ENCODE assay signal across 9 cellular contexts in the genomic region with DNA sequence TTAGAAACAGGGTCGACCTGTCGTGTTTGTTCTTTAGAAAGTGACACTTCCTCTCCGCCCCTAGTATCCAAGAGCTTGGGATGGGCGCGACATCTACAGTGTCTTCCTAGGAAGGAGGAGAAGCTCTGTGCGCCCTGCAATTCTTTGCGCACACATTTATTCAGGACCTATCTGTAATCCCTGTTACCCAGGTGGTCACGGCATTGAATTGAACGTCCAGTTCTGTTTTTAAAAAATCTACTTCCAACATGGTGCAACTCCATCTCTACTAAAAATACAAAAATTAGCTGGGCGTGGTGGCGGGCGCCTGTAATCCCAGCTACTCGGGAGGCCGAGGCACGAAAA. TPM values are rescaled to one million over a fixed set of nuclear protein-coding genes. Genes with fewer than 3 reads are reported as not detected.
DNase-seq lines count a peak whose midpoint lies in the region; ATAC-seq and TF ChIP-seq lines count a peak whose summit lies in the region.
"Had no signal": no experiment of that assay in that cellular context is flagged by ENCODE, and none has a peak within 500 bp of the region (broad histone marks: within the 10 kb centered on the region; RNA-seq: fewer than 3 reads in every experiment).

No MANE protein-coding gene starts in this region.

- peaks cover 4% of the 10 kb centered on the region; the same call in 1 of the 2 replicates for H3K36me3 ChIP-seq in GM23338 (ENCODE audit: insufficient read depth)

- peak overlapping the region; percentile 98 for H3K4me2 ChIP-seq in GM23338

- peaks cover 6% of the 10 kb centered on the region; the same call in 1 of the 2 replicates for H3F3A ChIP-seq in GM23338 (replicated peaks; ENCODE audit: low read depth)

- peak overlapping the region; percentile 86 for H3K4me3 Mint-ChIP-seq in GM23338
- peak overlapping the region; percentile 17 for H3K4me3 Mint-ChIP-seq in activated T-helper 1 cell treated with anti-CD3 and anti-CD28 coated beads, Interleukin-12 subunit alpha, Interleukin-12 subunit beta, Interleukin-2, Interleukin-4 antibody, amounts not matched to agents 30 ng/mL and 10 ng/mL and 1 ng/mL, durations not matched to agents 14 hours and 24 hours and 36 hours

- no peaks in the 10 kb centered on the region; the same call in 1 of the 2 replicates for H4K20me1 ChIP-seq in GM23338 (replicated peaks; ENCODE audit: insufficient read depth)

- intact Hi-C loops in activated T-helper 1 cell treated with anti-CD3 and anti-CD28 coated beads, Interleukin-12 subunit alpha, Interleukin-12 subunit beta, Interleukin-2, Interleukin-4 antibody, amounts not matched to agents 30 ng/mL and 10 ng/mL and 1 ng/mL, durations not matched to agents 14 hours and 24 hours and 36 hours (cut with micrococcal nuclease), result no loop called here

- no peak for TF ChIP-seq CTCF in GM23338 (conservative IDR thresholded peaks at IDR 0.05; ENCODE audit: low read depth in 2 of 2)

- peak overlapping the region; percentile 94 for H2AFZ ChIP-seq in GM23338

- H3K27ac Mint-ChIP-seq in GM23338, result no peak overlapping the region
- no peak overlapping the region for H3K27ac Mint-ChIP-seq in activated T-helper 1 cell treated with anti-CD3 and anti-CD28 coated beads, Interleukin-12 subunit alpha, Interleukin-12 subunit beta, Interleukin-2, Interleukin-4 antibody, amounts not matched to agents 30 ng/mL and 10 ng/mL and 1 ng/mL, durations not matched to agents 14 hours and 24 hours and 36 hours
- H3K27ac Mint-ChIP-seq: dendritic cell treated with granulocyte-macrophage colony-stimulating factor and Interleukin-4, amounts not matched to agents 40 ng/mL and 50 ng/mL, for 4 days had no signal

- peaks cover 75% of the 10 kb centered on the region for H3K27me3 ChIP-seq in GM23338 (ENCODE audit: insufficient read depth)

- H3K4me3 ChIP-seq in GM23338 (peak overlapping the region; percentile 92), iPS-11a (ENCODE audit: low read depth, low read length) (peak overlapping the region; percentile 65), skeletal muscle cell (ENCODE audit: low read depth, low read length) (peak overlapping the region; percentile 93)

- peaks cover 4% of the 10 kb centered on the region; the same call in 2 of the 3 replicates for H3K9me3 Mint-ChIP-seq in GM23338
- H3K9me3 Mint-ChIP-seq in activated T-helper 1 cell treated with anti-CD3 and anti-CD28 coated beads, Interleukin-12 subunit alpha, Interleukin-12 subunit beta, Interleukin-2, Interleukin-4 antibody, amounts not matched to agents 30 ng/mL and 10 ng/mL and 1 ng/mL, durations not matched to agents 14 hours and 24 hours and 36 hours, result no peaks in the 10 kb centered on the region
- H3K9me3 Mint-ChIP-seq: dendritic cell treated with granulocyte-macrophage colony-stimulating factor and Interleukin-4, amounts not matched to agents 40 ng/mL and 50 ng/mL, for 4 days had no signal

- peak; percentile 57 for DNase-seq in GM23338 (ENCODE audit: low spot score)
- DNase-seq in activated T-helper 1 cell treated with anti-CD3 and anti-CD28 coated beads, Interleukin-12 subunit alpha, Interleukin-12 subunit beta, Interleukin-2, Interleukin-4 antibody, amounts not matched to agents 30 ng/mL and 10 ng/mL and 1 ng/mL, durations not matched to agents 14 hours and 24 hours and 36 hours (ENCODE audit: low spot score), result no peak
- no peak for DNase-seq in skeletal muscle cell (ENCODE audit: low read depth)
- DNase-seq in substantia nigra (lab: John Stamatoyannopoulos, UW), result no peak
- DNase-seq in EL, result no peak
- DNase-seq in KBM-7, result no peak

- peaks cover 20% of the 10 kb centered on the region; the same call in 1 of the 2 replicates for H3K4me1 ChIP-seq in GM23338 (ENCODE audit: insufficient read depth)

- no peaks in the 10 kb centered on the region; the same call in 2 of the 3 replicates for H3K36me3 Mint-ChIP-seq in GM23338 (ENCODE audit: low read depth)
- no peaks in the 10 kb centered on the region for H3K36me3 Mint-ChIP-seq in activated T-helper 1 cell treated with anti-CD3 and anti-CD28 coated beads, Interleukin-12 subunit alpha, Interleukin-12 subunit beta, Interleukin-2, Interleukin-4 antibody, amounts not matched to agents 30 ng/mL and 10 ng/mL and 1 ng/mL, durations not matched to agents 14 hours and 24 hours and 36 hours (ENCODE audit: low read depth)

- H3K79me2 ChIP-seq in GM23338 (replicated peaks; ENCODE audit: insufficient read depth), result no peaks in the 10 kb centered on the region

- ATAC-seq in GM23338 (peak; percentile 4), GM18498 (IDR thresholded peaks at IDR 0.05; ENCODE audit: unreplicated experiment) (no peak)

- H3K4me1 Mint-ChIP-seq in GM23338, result peaks cover 21% of the 10 kb centered on the region
- H3K4me1 Mint-ChIP-seq in activated T-helper 1 cell treated with anti-CD3 and anti-CD28 coated beads, Interleukin-12 subunit alpha, Interleukin-12 subunit beta, Interleukin-2, Interleukin-4 antibody, amounts not matched to agents 30 ng/mL and 10 ng/mL and 1 ng/mL, durations not matched to agents 14 hours and 24 hours and 36 hours (ENCODE audit: low read depth), result no peaks in the 10 kb centered on the region

- H3K9me2 ChIP-seq in GM23338 (ENCODE audit: insufficient read depth), result no peaks in the 10 kb centered on the region

- in situ Hi-C loops in KBM-7 (cut with MboI; ENCODE audit: low pct_unique_long_range_greater_than_20kb, low sequenced_read_pairs), result no loop called here

- no peak overlapping the region for H3K27ac ChIP-seq in GM23338 (ENCODE audit: low read depth)
- no peak overlapping the region for H3K27ac ChIP-seq in substantia nigra (ENCODE audit: low read depth, low read length, poor library complexity, severe bottlenecking)

- H3K27me3 Mint-ChIP-seq in GM23338 (ENCODE audit: insufficient read depth, low read depth, poor library complexity), result peaks cover 67% of the 10 kb centered on the region
- H3K27me3 Mint-ChIP-seq in activated T-helper 1 cell treated with anti-CD3 and anti-CD28 coated beads, Interleukin-12 subunit alpha, Interleukin-12 subunit beta, Interleukin-2, Interleukin-4 antibody, amounts not matched to agents 30 ng/mL and 10 ng/mL and 1 ng/mL, durations not matched to agents 14 hours and 24 hours and 36 hours (ENCODE audit: insufficient read depth), result peaks cover 60% of the 10 kb centered on the region

TF ChIP-seq in GM23338, 12 proteins besides CTCF, POLR2A, EP300 and RAD21:
- TF ChIP-seq EZH2 (IDR thresholded peaks at IDR 0.05; ENCODE audit: low read depth, unreplicated experiment), result peak; percentile 58
- TF ChIP-seq EZH2phosphoT487 (IDR thresholded peaks at IDR 0.05; ENCODE audit: unreplicated experiment), result no peak

RNA-seq across cellular contexts. Expression of a gene that starts 0.6 kb away (rescaled TPM):
- 57.6 and 57.8 TPM in 2 replicates for total RNA-seq in GM23338 (2014; rRNA removed; shearing (Covaris generic))
- 50.0 and 53.5 TPM in 2 replicates for polyA plus RNA-seq in GM23338 (2016; fragmentation: Nextera tagmentation; extraction: Ambion mirVana)
- not detected in 2 replicates for total RNA-seq in activated T-helper 1 cell treated with anti-CD3 and anti-CD28 coated beads, Interleukin-12 subunit alpha, Interleukin-12 subunit beta, Interleukin-2, Interleukin-4 antibody, amounts not matched to agents 30 ng/mL and 10 ng/mL and 1 ng/mL, durations not matched to agents 14 hours and 24 hours and 36 hours

Comparison
In these comparisons a context has a peak if more than half of its experiments do, and no peak if none do; other contexts are left out.
1. RNA of a gene that starts 0.6 kb away (total RNA-seq): 57.6 to 57.8 TPM in GM23338; not detected in activated T-helper 1 cell treated with anti-CD3 and anti-CD28 coated beads, Interleukin-12 subunit alpha, Interleukin-12 subunit beta, Interleukin-2, Interleukin-4 antibody, amounts not matched to agents 30 ng/mL and 10 ng/mL and 1 ng/mL, durations not matched to agents 14 hours and 24 hours and 36 hours; every median in the first group is over 10 times any median in the second.
2. Peak in every context shown above with its lines, with median percentiles within 50 percentile points of each other: H3K4me3 ChIP-seq.